In the genomic region with DNA sequence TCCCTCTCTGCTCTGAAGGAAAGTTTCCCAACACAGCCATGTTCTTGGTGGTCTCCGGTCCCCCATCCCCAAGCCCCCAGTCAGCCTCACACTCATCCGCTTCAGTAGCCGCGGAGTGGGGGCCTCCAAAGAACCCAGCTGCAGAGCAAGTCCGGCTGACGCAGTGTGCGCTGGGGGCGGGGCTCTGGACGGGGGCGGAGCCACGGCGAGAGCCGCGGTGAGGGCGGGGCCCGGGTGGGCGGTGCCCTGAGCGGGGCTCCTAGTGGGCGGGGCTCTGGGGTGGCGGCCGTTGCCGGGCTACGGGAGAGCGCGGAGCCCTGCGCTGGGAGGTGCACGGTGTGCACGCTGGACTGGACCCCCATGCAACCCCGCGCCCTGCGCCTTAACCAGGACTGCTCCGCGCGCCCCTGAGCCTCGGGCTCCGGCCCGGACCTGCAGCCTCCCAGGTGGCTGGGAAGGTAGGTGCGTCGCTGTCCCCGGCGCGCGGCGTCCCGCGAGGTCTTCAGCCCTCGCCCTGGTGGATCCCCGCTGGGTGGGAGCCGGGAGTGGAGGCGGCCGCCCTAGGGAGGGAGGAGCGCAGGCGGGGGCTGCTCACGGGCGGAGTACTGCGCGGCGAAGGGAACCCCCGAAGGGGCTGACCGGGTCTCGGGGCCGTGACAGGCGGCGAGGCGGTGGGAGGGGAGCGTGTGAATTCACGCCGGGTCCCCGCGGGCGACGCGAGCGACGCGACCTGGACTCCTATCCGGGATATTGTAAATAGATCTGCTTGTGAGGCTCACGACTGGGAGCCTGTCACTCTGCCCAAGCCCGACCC, we compare ENCODE assay signal across 7 cellular contexts. TPM values are rescaled to one million over a fixed set of nuclear protein-coding genes. Genes with fewer than 3 reads are reported as not detected.
DNase-seq lines count a peak whose midpoint lies in the region; ATAC-seq, FAIRE-seq and TF ChIP-seq lines count a peak whose summit lies in the region.

No MANE protein-coding gene starts in this region.

- TF ChIP-seq POLR2A in spleen (IDR thresholded peaks at IDR 0.05) = no peak

- H3K27ac ChIP-seq in spleen = peak overlapping the region; percentile 22 to 93 (median 88)

- ATAC-seq in GM18519 (IDR thresholded peaks at IDR 0.05; ENCODE audit: low FRiP score, unreplicated experiment) (peak; percentile 53), HG02884 (IDR thresholded peaks at IDR 0.05; ENCODE audit: unreplicated experiment) (peak; percentile 77)

- peak overlapping the region; percentile 87 for H3K4me3 ChIP-seq in WI38 (ENCODE audit: low read depth, low read length)
- peak overlapping the region; percentile 82 for H3K4me3 ChIP-seq in bronchial epithelial cell (ENCODE audit: low read depth, low read length)
- H3K4me3 ChIP-seq in spleen = peak overlapping the region; percentile 80 to 98 (median 94)

- H3K9me3 ChIP-seq in spleen = no peaks in the 10 kb centered on the region

- no peak for TF ChIP-seq CTCF in WI38 (IDR thresholded peaks at IDR 0.05; ENCODE audit: low read depth, low read length)
- TF ChIP-seq CTCF in bronchial epithelial cell (IDR thresholded peaks at IDR 0.05; ENCODE audit: insufficient read depth, low read length, severe bottlenecking) = no peak
- TF ChIP-seq CTCF in spleen (IDR thresholded peaks at IDR 0.05 in 8 of 11, conservative IDR thresholded peaks at IDR 0.05 in 3 of 11) = peak in 1 of 11 experiments; percentile 29

- FAIRE-seq in bronchial epithelial cell (lab: Jason Lieb, UNC) = no peak

- H3K36me3 ChIP-seq in bronchial epithelial cell (ENCODE audit: control insufficient read depth, insufficient read depth, low read length) = no peaks in the 10 kb centered on the region
- H3K36me3 ChIP-seq in spleen = no peaks in the 10 kb centered on the region

- peaks cover 0 to 25% (median 17%) of the 10 kb centered on the region in 6 donors for H3K4me1 ChIP-seq in spleen

- intact Hi-C loops in spleen (cut with DNase I; ENCODE audit: low total_unique reads) = no loop called here

- WGBS in spleen, 5 donors = 0 to 1% (median 0%) methylated on average over 26 to 79 of the region's 79 CpGs

- DNase-seq in NCI-H2107 (lab: John Stamatoyannopoulos, UW) = peak; percentile 4
- peak; percentile 68 for DNase-seq in bronchial epithelial cell (ENCODE audit: low read depth)
- DNase-seq in iris pigment epithelial cell (ENCODE audit: low read depth) = peak; percentile 81
- peak; percentile 99 for DNase-seq in spleen

- no peaks in the 10 kb centered on the region for H3K27me3 ChIP-seq in bronchial epithelial cell (ENCODE audit: control insufficient read depth, insufficient read depth, low read length)
- peaks cover 0 to 58% (median 6%) of the 10 kb centered on the region in 7 donors for H3K27me3 ChIP-seq in spleen (replicated peaks in 1 of 7)

RNA-seq across cellular contexts. Expression of gene TNFRSF19, which starts 9.1 kb away (rescaled TPM):
- total RNA-seq in bronchial epithelial cell (1.3 and 3.2 TPM in 2 replicates), spleen (10 to 100 TPM in 1 of 7 donors, 1 to 10 TPM in 6; 2.2 to 12.2 (median 5.6) TPM)
- polyA plus RNA-seq in spleen = 1 to 10 TPM; 1.0 to 1.9 (median 1.6) TPM

Comparison
In these comparisons a context has a peak if more than half of its experiments do, and no peak if none do; other contexts are left out.
1. Peak in every context shown above with its lines: DNase-seq, ATAC-seq, H3K4me3 ChIP-seq and H3K27ac ChIP-seq.
2. DNase-seq: peak in every context shown above with its lines; median percentile 99 in spleen; 81 in iris pigment epithelial cell; 68 in bronchial epithelial cell; 4 in NCI-H2107.